28 cellular contexts compared by ENCODE assay signal in genomic region chr3:68504185-68504584, GRCh38.
"Had no signal": no experiment of that assay in that cellular context is flagged by ENCODE, and none has a peak within 500 bp of the region (broad histone marks: within the 10 kb centered on the region; RNA-seq: fewer than 3 reads in every experiment).

No MANE protein-coding gene starts in this region.

- H3K27me3 ChIP-seq: ascending aorta, body of pancreas had no signal

- H3K36me3 ChIP-seq: ascending aorta had no signal

- H3K4me3 ChIP-seq: ascending aorta, body of pancreas, SK-N-MC had no signal

- H3K27ac ChIP-seq: ascending aorta, body of pancreas, SK-N-MC had no signal

- H3K27ac Mint-ChIP-seq: activated CD4-positive, alpha-beta memory T cell treated with anti-CD3 and anti-CD28 coated beads for 36 hours; activated CD4-positive, alpha-beta T cell treated with anti-CD3 and anti-CD28 coated beads, Interleukin-2, amount 10 ng/mL, durations not matched to agents 7 days and 5 days; activated naive CD4-positive, alpha-beta T cell treated with anti-CD3 and anti-CD28 coated beads, Interleukin-2, amount 50 U/mL, for 72 hours; activated naive CD8-positive, alpha-beta T cell treated with anti-CD3 and anti-CD28 coated beads, Interleukin-2, amount 50 U/mL, for 24 hours; T-cell had no signal

- H3K4me1 Mint-ChIP-seq: activated CD4-positive, alpha-beta T cell treated with anti-CD3 and anti-CD28 coated beads, Interleukin-2, amount 10 ng/mL, durations not matched to agents 7 days and 5 days; activated naive CD8-positive, alpha-beta T cell treated with anti-CD3 and anti-CD28 coated beads, Interleukin-2, amount 50 U/mL, for 24 hours; T-cell had no signal

- H3K9me3 ChIP-seq: ascending aorta, body of pancreas had no signal

- H3K4me1 ChIP-seq: ascending aorta, body of pancreas had no signal

- H3K27me3 Mint-ChIP-seq: activated CD4-positive, alpha-beta memory T cell treated with anti-CD3 and anti-CD28 coated beads for 36 hours; activated CD4-positive, alpha-beta T cell treated with anti-CD3 and anti-CD28 coated beads, Interleukin-2, amount 10 ng/mL, durations not matched to agents 7 days and 5 days; activated naive CD8-positive, alpha-beta T cell treated with anti-CD3 and anti-CD28 coated beads, Interleukin-2, amount 50 U/mL, for 24 hours; T-cell had no signal

- ATAC-seq: activated naive CD4-positive, alpha-beta T cell treated with anti-CD3 and anti-CD28 coated beads, Interleukin-2, amount 50 U/mL, for 72 hours; activated naive CD8-positive, alpha-beta T cell treated with anti-CD3 and anti-CD28 coated beads, Interleukin-2, amount 50 U/mL, for 24 hours; activated T-cell treated with anti-CD3 and anti-CD28 coated beads, Interleukin-2, amount 50 U/mL, for 4 hours; body of pancreas; T-cell had no signal

- H3K4me3 Mint-ChIP-seq: activated CD4-positive, alpha-beta memory T cell treated with anti-CD3 and anti-CD28 coated beads for 36 hours; activated CD4-positive, alpha-beta T cell treated with anti-CD3 and anti-CD28 coated beads, Interleukin-2, amount 10 ng/mL, durations not matched to agents 7 days and 5 days; activated naive CD8-positive, alpha-beta T cell treated with anti-CD3 and anti-CD28 coated beads, Interleukin-2, amount 50 U/mL, for 24 hours; activated T-cell treated with anti-CD3 and anti-CD28 coated beads, Interleukin-2, amount 50 U/mL, for 4 hours; T-cell had no signal

- FAIRE-seq: bronchial epithelial cell, TTC549 had no signal

- DNase-seq: activated CD4-positive, alpha-beta memory T cell treated with anti-CD3 and anti-CD28 coated beads for 36 hours; activated CD4-positive, alpha-beta T cell treated with anti-CD3 and anti-CD28 coated beads, Interleukin-2, amount 10 ng/mL, durations not matched to agents 7 days and 5 days; activated CD4-positive, CD25-positive, alpha-beta regulatory T cell; activated CD8-positive, alpha-beta memory T cell treated with anti-CD3 and anti-CD28 coated beads for 24 hours; activated effector memory CD4-positive, alpha-beta T cell treated with anti-CD3 and anti-CD28 coated beads, Interleukin-2, amount 50 U/mL, for 16 hours; activated naive CD4-positive, alpha-beta T cell treated with Interleukin-2 at 50 U/mL for 16 hours; activated naive CD8-positive, alpha-beta T cell treated with anti-CD3 and anti-CD28 coated beads, Interleukin-2, amount 50 U/mL, for 24 hours; activated T-cell treated with anti-CD3 and anti-CD28 coated beads, Interleukin-2, amount 50 U/mL, for 4 hours; amniotic stem cell; body of pancreas; Kasumi-1; KBM-7; NCI-H1105 treated with DMSO at 0.1 percent for 48 hours; NCI-H1436 treated with DMSO at 0.1 percent for 48 hours; NCI-H1930; NCI-H2171; NCI-H2227 treated with DMSO at 0.1 percent for 48 hours; NCI-H446 treated with DMSO at 0.1 percent for 48 hours; NCI-H526; NCI-H82; T-cell; T-helper 2 cell; T1000 had no signal

- H3K9me3 Mint-ChIP-seq: activated CD4-positive, alpha-beta T cell treated with anti-CD3 and anti-CD28 coated beads, Interleukin-2, amount 10 ng/mL, durations not matched to agents 7 days and 5 days had no signal
